ENCODE assay signal across 1 cellular context in genomic region chr2:53785378-53785777, GRCh38.
TF ChIP-seq lines count a peak whose summit lies in the region.

No MANE protein-coding gene starts in this region.

TF ChIP-seq in K562, 482 proteins besides CTCF, POLR2A, EP300 and RAD21:
- TF ChIP-seq NFIC (IDR thresholded peaks at IDR 0.05) (peak; percentile 66), ZNF3 (CRISPR knock-in tag; IDR thresholded peaks at IDR 0.05) (no peak), NKRF (IDR thresholded peaks at IDR 0.05; ENCODE audit: borderline replicate concordance) (0 out of 2 replicates have a peak, but pooled peaks have one; percentile 15), E2F1 (CRISPR knock-in tag; IDR thresholded peaks at IDR 0.05) (no peak), ARID3B (CRISPR knock-in tag; IDR thresholded peaks at IDR 0.05; ENCODE audit: borderline replicate concordance) (no peak)
